14 cellular contexts compared by ENCODE assay signal in the genomic region with DNA sequence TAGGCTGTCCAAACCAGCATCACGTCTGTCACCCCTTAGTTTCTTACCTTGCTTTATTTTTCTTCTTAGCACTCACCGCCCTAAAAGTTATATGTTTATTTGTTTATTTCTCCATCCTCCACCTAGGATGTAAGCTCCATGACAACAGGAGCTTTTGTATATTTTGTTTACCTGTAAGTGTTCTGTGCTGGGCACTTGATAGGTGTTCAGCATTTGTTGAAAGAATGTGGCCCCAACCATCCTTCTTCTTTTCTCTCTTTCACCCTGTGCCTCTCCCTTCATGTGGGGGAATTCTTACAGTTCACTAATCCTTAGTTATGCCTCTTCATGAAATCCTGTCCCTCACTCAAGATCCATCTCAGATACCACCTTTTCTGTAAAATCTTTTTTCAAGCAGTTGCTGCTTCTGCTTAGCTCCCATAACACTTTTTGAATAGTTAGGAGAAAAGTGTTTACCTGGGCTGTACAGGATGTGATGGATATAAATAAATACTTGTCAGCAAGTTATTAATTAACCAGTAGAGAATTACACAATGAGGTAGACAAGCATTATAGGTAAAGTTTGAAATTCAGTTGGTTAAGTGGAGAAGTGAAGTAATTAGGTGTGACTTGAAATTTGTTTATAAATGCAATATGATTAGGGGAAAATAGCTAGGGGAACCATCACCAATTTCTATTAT. TPM values are rescaled to one million over a fixed set of nuclear protein-coding genes. Genes with fewer than 3 reads are reported as not detected.
DNase-seq lines count a peak whose midpoint lies in the region; ATAC-seq and TF ChIP-seq lines count a peak whose summit lies in the region.
"Had no signal": no experiment of that assay in that cellular context is flagged by ENCODE, and none has a peak within 500 bp of the region (broad histone marks: within the 10 kb centered on the region; RNA-seq: fewer than 3 reads in every experiment).

No MANE protein-coding gene starts in this region.

- 31% methylated on average over 2 of the region's 2 CpGs for WGBS in liver
- WGBS in suprapubic skin, result 53% methylated on average over 2 of the region's 2 CpGs

- H3K27ac ChIP-seq in liver (ENCODE audit: low read depth in 1 of 2, low read length in 2 of 2) (peak overlapping the region; percentile 90 to 93), suprapubic skin (peak overlapping the region; percentile 69)
- H3K27ac ChIP-seq: C4-2B, SK-N-MC, WERI-Rb-1 had no signal

- no peaks in the 10 kb centered on the region for H3K9me3 ChIP-seq in T-helper 17 cell (ENCODE audit: control insufficient read depth, low read length, poor library complexity, severe bottlenecking)
- H3K9me3 ChIP-seq in liver (ENCODE audit: control insufficient read depth in 4 of 4, low read length in 3 of 4), result no peaks in the 10 kb centered on the region
- H3K9me3 ChIP-seq in suprapubic skin, result no peaks in the 10 kb centered on the region

- H3K9me3 Mint-ChIP-seq in endothelial cell (ENCODE audit: unreplicated experiment), result no peaks in the 10 kb centered on the region
- no peaks in the 10 kb centered on the region for H3K9me3 Mint-ChIP-seq in stimulated activated naive CD8-positive, alpha-beta T cell treated with anti-CD3 and anti-CD28 coated beads, Interleukin-15, amount 100 ng/mL, for 72 hours
- H3K9me3 Mint-ChIP-seq: activated naive CD8-positive, alpha-beta T cell treated with anti-CD3 and anti-CD28 coated beads for 36 hours had no signal

- TF ChIP-seq CTCF in liver (IDR thresholded peaks at IDR 0.05; ENCODE audit: low read depth, low read length, missing input control), result no peak
- no peak for TF ChIP-seq CTCF in suprapubic skin (IDR thresholded peaks at IDR 0.05)
- no peak for TF ChIP-seq CTCF in endothelial cell (IDR thresholded peaks at IDR 0.05; ENCODE audit: unreplicated experiment)
- no peak for TF ChIP-seq CTCF in GM13977 (IDR thresholded peaks at IDR 0.05; ENCODE audit: extremely low read depth, insufficient read depth, missing control alignments)

- no peak for TF ChIP-seq EP300 in suprapubic skin (IDR thresholded peaks at IDR 0.05)

- H3K4me1 ChIP-seq in liver (ENCODE audit: control insufficient read depth in 4 of 4, insufficient read depth in 4 of 4, low read length in 3 of 4) (peaks cover 11 to 55% (median 26%) of the 10 kb centered on the region in 4 donors), suprapubic skin (peaks cover 85% of the 10 kb centered on the region)

- peaks cover 0 to 7% (median 3%) of the 10 kb centered on the region in 4 donors for H3K36me3 ChIP-seq in liver (ENCODE audit: control insufficient read depth in 4 of 4, insufficient read depth in 3 of 4, low read depth in 1 of 4, low read length in 3 of 4)
- H3K36me3 ChIP-seq in suprapubic skin, result peaks cover 14% of the 10 kb centered on the region
- H3K36me3 ChIP-seq: WERI-Rb-1 had no signal

- no peak overlapping the region for H3K27ac Mint-ChIP-seq in T-helper 17 cell
- no peak overlapping the region for H3K27ac Mint-ChIP-seq in endothelial cell (ENCODE audit: unreplicated experiment)
- no peak overlapping the region for H3K27ac Mint-ChIP-seq in stimulated activated naive CD8-positive, alpha-beta T cell treated with anti-CD3 and anti-CD28 coated beads, Interleukin-15, amount 100 ng/mL, for 72 hours
- H3K27ac Mint-ChIP-seq: activated naive CD8-positive, alpha-beta T cell treated with anti-CD3 and anti-CD28 coated beads for 36 hours had no signal

- H3K36me3 Mint-ChIP-seq in T-helper 17 cell (ENCODE audit: low read depth) (peaks cover 3% of the 10 kb centered on the region), endothelial cell (ENCODE audit: low read depth, unreplicated experiment) (peaks cover 4% of the 10 kb centered on the region)

- no peak for TF ChIP-seq RAD21 in liver (IDR thresholded peaks at IDR 0.05)

- in situ Hi-C loops in GM13977 (cut with MboI; ENCODE audit: low pct_unique_long_range_greater_than_20kb, low sequenced_read_pairs, unreplicated experiment), result loop anchor here (25.0 kb wide), 1 partner anchor 229 kb away; no protein-coding TSS in a partner anchor

- no peak for TF ChIP-seq POLR2A in suprapubic skin (IDR thresholded peaks at IDR 0.05)

- H3K4me3 Mint-ChIP-seq in T-helper 17 cell (no peak overlapping the region), endothelial cell (ENCODE audit: unreplicated experiment) (no peak overlapping the region)
- H3K4me3 Mint-ChIP-seq in stimulated activated naive CD8-positive, alpha-beta T cell treated with anti-CD3 and anti-CD28 coated beads, Interleukin-15, amount 100 ng/mL, for 72 hours, result no peak overlapping the region
- H3K4me3 Mint-ChIP-seq: activated naive CD8-positive, alpha-beta T cell treated with anti-CD3 and anti-CD28 coated beads for 36 hours had no signal

- H3K4me3 ChIP-seq in liver (ENCODE audit: low read depth in 1 of 3, low read length in 3 of 3) (peak overlapping the region; percentile 36 to 87 (median 51)), suprapubic skin (peak overlapping the region; percentile 20)
- H3K4me3 ChIP-seq: SK-N-MC had no signal

- H3K4me1 Mint-ChIP-seq in T-helper 17 cell, result peaks cover 25% of the 10 kb centered on the region
- peaks cover 34% of the 10 kb centered on the region for H3K4me1 Mint-ChIP-seq in endothelial cell (ENCODE audit: unreplicated experiment)
- peaks cover 6% of the 10 kb centered on the region for H3K4me1 Mint-ChIP-seq in stimulated activated naive CD8-positive, alpha-beta T cell treated with anti-CD3 and anti-CD28 coated beads, Interleukin-15, amount 100 ng/mL, for 72 hours

- H3K9ac ChIP-seq in liver (ENCODE audit: low read depth in 1 of 2, low read length in 2 of 2), result peak overlapping the region; percentile 80 to 98

- H3K27me3 ChIP-seq in liver (ENCODE audit: control insufficient read depth in 4 of 4, insufficient read depth in 4 of 4, low read length in 3 of 4) (no peaks in the 10 kb centered on the region), suprapubic skin (no peaks in the 10 kb centered on the region)

- DNase-seq in T-helper 17 cell (no peak), suprapubic skin (ENCODE audit: low spot score in 2 of 2) (no peak), NCI-H1092 treated with DMSO at 0.1 percent for 48 hours (lab: John Stamatoyannopoulos, UW) (no peak), endothelial cell (ENCODE audit: low spot score) (no peak), GM13977 (ENCODE audit: low spot score) (no peak)
- DNase-seq in stimulated activated naive CD8-positive, alpha-beta T cell treated with anti-CD3 and anti-CD28 coated beads, Interleukin-15, amount 100 ng/mL, for 72 hours, result no peak
- DNase-seq: activated naive CD8-positive, alpha-beta T cell treated with anti-CD3 and anti-CD28 coated beads for 36 hours; NCI-H2227 treated with DMSO at 0.1 percent for 48 hours; posterior cingulate gyrus; WERI-Rb-1 had no signal

- ATAC-seq in GM18861 (IDR thresholded peaks at IDR 0.05; ENCODE audit: unreplicated experiment) (peak; percentile 39), T-helper 17 cell (peak; percentile 60)
- no peak for ATAC-seq in stimulated activated naive CD8-positive, alpha-beta T cell treated with anti-CD3 and anti-CD28 coated beads, Interleukin-15, amount 100 ng/mL, for 72 hours

- no peaks in the 10 kb centered on the region for H3K27me3 Mint-ChIP-seq in T-helper 17 cell
- H3K27me3 Mint-ChIP-seq in endothelial cell (ENCODE audit: unreplicated experiment), result no peaks in the 10 kb centered on the region
- H3K27me3 Mint-ChIP-seq in stimulated activated naive CD8-positive, alpha-beta T cell treated with anti-CD3 and anti-CD28 coated beads, Interleukin-15, amount 100 ng/mL, for 72 hours, result no peaks in the 10 kb centered on the region
- H3K27me3 Mint-ChIP-seq: activated naive CD8-positive, alpha-beta T cell treated with anti-CD3 and anti-CD28 coated beads for 36 hours had no signal

TF ChIP-seq in liver, 16 proteins besides CTCF, POLR2A, EP300 and RAD21 (continues in another document):
- TF ChIP-seq YY1 (IDR thresholded peaks at IDR 0.05), result no peak
- TF ChIP-seq REST (IDR thresholded peaks at IDR 0.05), result no peak
- no peak for TF ChIP-seq FOXA2 (IDR thresholded peaks at IDR 0.05)
- TF ChIP-seq, protein P1, sequence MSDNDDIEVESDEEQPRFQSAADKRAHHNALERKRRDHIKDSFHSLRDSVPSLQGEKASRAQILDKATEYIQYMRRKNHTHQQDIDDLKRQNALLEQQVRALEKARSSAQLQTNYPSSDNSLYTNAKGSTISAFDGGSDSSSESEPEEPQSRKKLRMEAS (IDR thresholded peaks at IDR 0.05), result no peak
- TF ChIP-seq HNF4A (conservative IDR thresholded peaks at IDR 0.05), result no peak
- no peak for TF ChIP-seq EGR1 (IDR thresholded peaks at IDR 0.05; ENCODE audit: low read depth in 2 of 2)
- TF ChIP-seq GABPA (IDR thresholded peaks at IDR 0.05 in 1 of 2, conservative IDR thresholded peaks at IDR 0.05 in 1 of 2), result no peak
- TF ChIP-seq, protein P2, sequence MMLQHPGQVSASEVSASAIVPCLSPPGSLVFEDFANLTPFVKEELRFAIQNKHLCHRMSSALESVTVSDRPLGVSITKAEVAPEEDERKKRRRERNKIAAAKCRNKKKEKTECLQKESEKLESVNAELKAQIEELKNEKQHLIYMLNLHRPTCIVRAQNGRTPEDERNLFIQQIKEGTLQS (IDR thresholded peaks at IDR 0.05), result no peak
- TF ChIP-seq RXRA (IDR thresholded peaks at IDR 0.05), result no peak

RNA-seq across cellular contexts. Expression of gene AHR, which starts 9.7 kb away (rescaled TPM):
- total RNA-seq in T-helper 17 cell, result 100 to 1,000 TPM; 139 to 208 TPM
- total RNA-seq in liver, result 10 to 100 TPM; 29.7 to 61.2 TPM
- 10 to 100 TPM in 1 of 2 donors, 1 to 10 TPM in 1; 9.9 to 10.4 TPM for polyA plus RNA-seq in liver
- 100 to 1,000 TPM in 3 of 4 donors, 10 to 100 TPM in 1; 93.1 to 145 (median 122) TPM for total RNA-seq in suprapubic skin
- total RNA-seq in endothelial cell (ENCODE audit: unreplicated experiment), result 73.9 TPM
